In genomic region chr5:38023799-38024198, GRCh38 we compare ENCODE assay signal across 18 cellular contexts.
DNase-seq lines count a peak whose midpoint lies in the region; ATAC-seq, FAIRE-seq and TF ChIP-seq lines count a peak whose summit lies in the region.
"Had no signal": no experiment of that assay in that cellular context is flagged by ENCODE, and none has a peak within 500 bp of the region (broad histone marks: within the 10 kb centered on the region; RNA-seq: fewer than 3 reads in every experiment).

No MANE protein-coding gene starts in this region.

- DNase-seq in M059J (ENCODE audit: low read depth): peak; percentile 12
- peak; percentile 6 for DNase-seq in bronchial epithelial cell (ENCODE audit: low read depth)
- no peak for DNase-seq in osteoblast (ENCODE audit: insufficient read length, low spot score, missing footprints)
- no peak for DNase-seq in activated CD4-positive, alpha-beta T cell treated with anti-CD3 and anti-CD28 coated beads, Interleukin-2, amount 50 U/mL, for 4 hours
- DNase-seq in LoVo (ENCODE audit: low spot score): no peak
- no peak for DNase-seq in NCI-H748 treated with DMSO at 0.1 percent for 48 hours (lab: John Stamatoyannopoulos, UW)
- DNase-seq: activated T-cell treated with anti-CD3 and anti-CD28 coated beads for 4 hours; C1 segment of cervical spinal cord; GDM1; immature natural killer cell; NCI-H524 treated with DMSO at 0.1 percent for 48 hours; retina; stimulated activated CD4-positive, alpha-beta T cell treated with anti-CD3 and anti-CD28 coated beads, Interleukin-4, amount 100 ng/mL, for 4 hours; stimulated activated naive B cell treated with anti-CD40 and anti-IgM and Interleukin-4, amounts not matched to agents 10 μg/mL and 1 μg/mL and 100 μg/mL, for 72 hours had no signal

- no peaks in the 10 kb centered on the region for H3K36me3 ChIP-seq in DOHH2 (ENCODE audit: control insufficient read depth, low read length)
- no peaks in the 10 kb centered on the region for H3K36me3 ChIP-seq in bronchial epithelial cell (ENCODE audit: control insufficient read depth, insufficient read depth, low read length)
- no peaks in the 10 kb centered on the region for H3K36me3 ChIP-seq in osteoblast (ENCODE audit: insufficient read depth, low read length)

- H2AFZ ChIP-seq in osteoblast (ENCODE audit: low read length): no peak overlapping the region

- H3K4me3 ChIP-seq in DOHH2 (ENCODE audit: low read length) (no peak overlapping the region), bronchial epithelial cell (ENCODE audit: low read depth, low read length) (no peak overlapping the region), osteoblast (ENCODE audit: insufficient read depth, low read length) (no peak overlapping the region)

- H3K27me3 ChIP-seq in DOHH2 (ENCODE audit: control insufficient read depth, low read length) (no peaks in the 10 kb centered on the region), bronchial epithelial cell (ENCODE audit: control insufficient read depth, insufficient read depth, low read length) (no peaks in the 10 kb centered on the region), osteoblast (ENCODE audit: insufficient read depth, low read length) (peaks cover 36% of the 10 kb centered on the region)

- no peaks in the 10 kb centered on the region for H3F3A ChIP-seq in DOHH2 (ENCODE audit: control insufficient read depth, insufficient read depth)

- H3K9me3 ChIP-seq in DOHH2 (ENCODE audit: control insufficient read depth, insufficient read depth, low read length) (no peaks in the 10 kb centered on the region), osteoblast (ENCODE audit: low read depth, low read length) (no peaks in the 10 kb centered on the region)

- H3K27ac ChIP-seq in DOHH2 (ENCODE audit: low read depth, low read length) (no peak overlapping the region), osteoblast (ENCODE audit: low read depth, low read length) (no peak overlapping the region)
- H3K27ac ChIP-seq: HL-60 had no signal

- no peak for FAIRE-seq in bronchial epithelial cell (lab: Jason Lieb, UNC)

- H4K20me1 ChIP-seq in DOHH2 (ENCODE audit: control insufficient read depth, insufficient read depth, low read depth, low read length) (no peaks in the 10 kb centered on the region), osteoblast (ENCODE audit: insufficient read depth, low read length) (no peaks in the 10 kb centered on the region)

- H3K4me1 ChIP-seq in DOHH2 (ENCODE audit: control insufficient read depth, low read length): no peaks in the 10 kb centered on the region
- no peaks in the 10 kb centered on the region for H3K4me1 ChIP-seq in osteoblast (ENCODE audit: insufficient read depth, low read length)

- H3K9me2 ChIP-seq in DOHH2 (replicated peaks; ENCODE audit: control insufficient read depth, low read length): no peaks in the 10 kb centered on the region

- ATAC-seq in GM18511 (IDR thresholded peaks at IDR 0.05; ENCODE audit: unreplicated experiment): no peak
- ATAC-seq: stimulated activated naive B cell treated with anti-CD40 and anti-IgM and Interleukin-4, amounts not matched to agents 10 μg/mL and 1 μg/mL and 100 μg/mL, for 72 hours; WTC11 had no signal

- TF ChIP-seq CTCF in DOHH2 (IDR thresholded peaks at IDR 0.05; ENCODE audit: low read depth, low read length, poor library complexity, severe bottlenecking) (peak; percentile 12), bronchial epithelial cell (IDR thresholded peaks at IDR 0.05; ENCODE audit: insufficient read depth, low read length, severe bottlenecking) (no peak), osteoblast (IDR thresholded peaks at IDR 0.05; ENCODE audit: extremely low read depth, low read depth, low read length) (peak; percentile 33)

- H3K4me2 ChIP-seq in DOHH2 (ENCODE audit: low read length): no peak overlapping the region
- H3K4me2 ChIP-seq in osteoblast (ENCODE audit: insufficient read depth, low read length): no peak overlapping the region

- no peaks in the 10 kb centered on the region for H3K79me2 ChIP-seq in DOHH2 (ENCODE audit: control insufficient read depth, low read length)
- H3K79me2 ChIP-seq in osteoblast (ENCODE audit: insufficient read depth, low read length): no peaks in the 10 kb centered on the region

Comparison
In these comparisons a context has a peak if more than half of its experiments do, and no peak if none do; other contexts are left out.
1. DNase-seq: peak in M059J (single experiment) and bronchial epithelial cell (single experiment); none in osteoblast (single experiment), activated CD4-positive, alpha-beta T cell treated with anti-CD3 and anti-CD28 coated beads, Interleukin-2, amount 50 U/mL, for 4 hours (0 of 2), LoVo (single experiment) and NCI-H748 treated with DMSO at 0.1 percent for 48 hours (single experiment).